23 cellular contexts compared by ENCODE assay signal in the genomic region with DNA sequence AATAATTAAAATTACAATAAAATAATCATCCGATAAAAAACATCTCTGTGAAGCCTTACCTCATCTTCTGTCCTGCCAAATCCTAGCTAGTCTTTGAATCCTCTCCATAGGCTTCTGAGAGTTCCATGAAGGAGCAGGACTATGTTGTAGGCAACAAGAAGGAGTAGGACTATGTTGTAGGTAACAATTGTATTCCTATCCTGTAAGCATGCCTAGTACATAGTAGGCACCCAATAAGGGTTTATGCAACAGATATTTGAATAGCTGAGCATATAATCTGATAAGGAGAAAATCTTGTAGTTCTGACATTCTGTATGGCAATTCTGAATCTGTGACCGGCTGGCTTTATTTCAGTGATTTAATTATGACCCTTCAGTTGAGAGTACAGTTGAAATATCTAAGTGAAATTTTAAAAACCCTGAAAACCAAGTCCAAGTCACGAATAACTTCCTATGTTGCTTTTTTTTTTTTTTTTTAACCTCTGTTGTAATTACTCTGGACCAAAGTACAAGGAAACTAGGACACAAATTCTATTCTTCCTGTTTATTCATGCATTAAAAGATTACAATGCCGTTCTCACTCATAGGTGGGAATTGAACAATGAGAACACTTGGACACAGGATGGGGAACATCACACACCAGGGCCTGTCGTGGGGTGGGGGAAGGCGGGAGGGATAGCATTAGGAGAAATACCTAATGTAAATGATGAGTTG. TPM values are rescaled to one million over a fixed set of nuclear protein-coding genes. Genes with fewer than 3 reads are reported as not detected.
A peak's percentile ranks its signal among the peaks of the same experiment; 100 is the strongest.
DNase-seq lines count a peak whose midpoint lies in the region; ATAC-seq, FAIRE-seq and TF ChIP-seq lines count a peak whose summit lies in the region.
"Had no signal": no experiment of that assay in that cellular context is flagged by ENCODE, and none has a peak within 500 bp of the region (broad histone marks: within the 10 kb centered on the region; RNA-seq: fewer than 3 reads in every experiment).

No MANE protein-coding gene starts in this region.

- H3K9ac ChIP-seq in mucosa of rectum (ENCODE audit: low read depth in 1 of 2, low read length in 2 of 2): no peak overlapping the region

- peaks cover 0 to 2% of the 10 kb centered on the region in 2 donors for H3K9me3 ChIP-seq in mucosa of rectum (ENCODE audit: control insufficient read depth in 2 of 2, low read length in 2 of 2)
- no peaks in the 10 kb centered on the region for H3K9me3 ChIP-seq in CD4-positive, alpha-beta memory T cell (ENCODE audit: control insufficient read depth in 1 of 2, low read length in 2 of 2)
- no peaks in the 10 kb centered on the region for H3K9me3 ChIP-seq in BE2C
- H3K9me3 ChIP-seq: SJSA1 had no signal

- peaks cover 0 to 7% of the 10 kb centered on the region in 2 donors for H3K4me1 ChIP-seq in mucosa of rectum (ENCODE audit: control insufficient read depth in 2 of 2, insufficient read depth in 2 of 2, low read length in 2 of 2)
- H3K4me1 ChIP-seq in CD4-positive, alpha-beta memory T cell (ENCODE audit: insufficient read depth, low read length): no peaks in the 10 kb centered on the region
- no peaks in the 10 kb centered on the region for H3K4me1 ChIP-seq in BE2C
- H3K4me1 ChIP-seq: SJSA1 had no signal

- H3K27me3 Mint-ChIP-seq in CD4-positive, alpha-beta memory T cell: peaks cover 28 to 42% of the 10 kb centered on the region in 2 donors

- no peak overlapping the region for H3K27ac Mint-ChIP-seq in CD4-positive, alpha-beta memory T cell
- H3K27ac Mint-ChIP-seq: CD14-positive monocyte had no signal

- no peak for ATAC-seq in GM18511 (IDR thresholded peaks at IDR 0.05; ENCODE audit: unreplicated experiment)
- ATAC-seq: Right ventricle myocardium inferior had no signal

- no peak for TF ChIP-seq CTCF in BE2C (IDR thresholded peaks at IDR 0.05; ENCODE audit: low read depth, low read length)

- DNase-seq in NCI-H748 (lab: John Stamatoyannopoulos, UW; ENCODE audit: unreplicated experiment) (peak; percentile 8), NCI-H748 treated with DMSO at 0.1 percent for 48 hours (lab: John Stamatoyannopoulos, UW) (no peak), BE2C (no peak), DMS79 (lab: John Stamatoyannopoulos, UW) (no peak)
- no peak for DNase-seq in CD4-positive, alpha-beta memory T cell
- DNase-seq: Karpas-422, MV-4-11, NCI-H1105 treated with DMSO at 0.1 percent for 48 hours, NCI-H187 treated with DMSO at 0.1 percent for 48 hours, NCI-H2227 treated with DMSO at 0.1 percent for 48 hours, NCI-H510A had no signal

- H3K27me3 ChIP-seq in mucosa of rectum (ENCODE audit: control insufficient read depth in 2 of 2, insufficient read depth in 2 of 2, low read length in 2 of 2) (no peaks in the 10 kb centered on the region), BE2C (no peaks in the 10 kb centered on the region)
- H3K27me3 ChIP-seq in CD4-positive, alpha-beta memory T cell (ENCODE audit: insufficient read depth, low read length): no peaks in the 10 kb centered on the region
- H3K27me3 ChIP-seq: SJSA1 had no signal

- H3K9me3 Mint-ChIP-seq in CD4-positive, alpha-beta memory T cell: peaks cover 0 to 40% (median 32%) of the 10 kb centered on the region in 8 donors

- intact Hi-C loops in CD4-positive, alpha-beta memory T cell (cut with micrococcal nuclease): no loop called here

- H3K27ac ChIP-seq in mucosa of rectum (ENCODE audit: low read depth in 2 of 2, low read length in 2 of 2): peak overlapping the region; percentile 43 to 56
- no peak overlapping the region for H3K27ac ChIP-seq in CD4-positive, alpha-beta memory T cell (ENCODE audit: low read depth, low read length)
- H3K27ac ChIP-seq: SJSA1 had no signal

- POLR2A ChIA-PET in CD4-positive, alpha-beta memory T cell (lab: Charles Lee; ENCODE audit: partially characterized antibody): no interaction called here

- H3K4me3 ChIP-seq in mucosa of rectum (ENCODE audit: low read length in 2 of 2) (no peak overlapping the region), BE2C (ENCODE audit: low read depth, low read length) (no peak overlapping the region)
- no peak overlapping the region for H3K4me3 ChIP-seq in CD4-positive, alpha-beta memory T cell (ENCODE audit: low read length in 2 of 2)
- H3K4me3 ChIP-seq: SJSA1 had no signal

- FAIRE-seq in endometrium (lab: Jason Lieb, UNC): peak; percentile 8
- FAIRE-seq: A204.1, GM12891 had no signal

- CTCF ChIA-PET in CD4-positive, alpha-beta memory T cell (lab: Charles Lee; ENCODE audit: partially characterized antibody): no interaction called here

- no peak overlapping the region for H3K4me3 Mint-ChIP-seq in CD4-positive, alpha-beta memory T cell
- H3K4me3 Mint-ChIP-seq: CD14-positive monocyte had no signal

- peaks cover 4 to 10% of the 10 kb centered on the region in 2 donors for H3K36me3 Mint-ChIP-seq in CD4-positive, alpha-beta memory T cell
- H3K36me3 Mint-ChIP-seq: CD14-positive monocyte had no signal

- no peaks in the 10 kb centered on the region for H3K4me1 Mint-ChIP-seq in CD4-positive, alpha-beta memory T cell

- H3K36me3 ChIP-seq in mucosa of rectum (ENCODE audit: control insufficient read depth in 2 of 2, insufficient read depth in 2 of 2, low read length in 2 of 2): no peaks in the 10 kb centered on the region
- H3K36me3 ChIP-seq in CD4-positive, alpha-beta memory T cell (ENCODE audit: insufficient read depth, low read length): no peaks in the 10 kb centered on the region
- H3K36me3 ChIP-seq in BE2C: no peaks in the 10 kb centered on the region
- H3K36me3 ChIP-seq: SJSA1 had no signal

RNA-seq across cellular contexts. Expression of a gene that starts 27.8 kb away (rescaled TPM):
- not detected for total RNA-seq in CD4-positive, alpha-beta memory T cell
- polyA plus RNA-seq in CD4-positive, alpha-beta memory T cell: not detected
- polyA plus RNA-seq in BE2C (2012; ENCODE audit: insufficient read depth, insufficient read length, low read depth): not detected
- total RNA-seq: G401, H4, M059J, OCI-LY7, SJSA1 had no signal
- polyA plus RNA-seq: CD14-positive monocyte had no signal
